10 cellular contexts compared by ENCODE assay signal in genomic region chr11:94734563-94735275, GRCh38. TPM values are rescaled to one million over a fixed set of nuclear protein-coding genes. Genes with fewer than 3 reads are reported as not detected.
DNase-seq lines count a peak whose midpoint lies in the region; ATAC-seq and TF ChIP-seq lines count a peak whose summit lies in the region.
"Had no signal": no experiment of that assay in that cellular context is flagged by ENCODE, and none has a peak within 500 bp of the region (broad histone marks: within the 10 kb centered on the region; RNA-seq: fewer than 3 reads in every experiment).

No MANE protein-coding gene starts in this region.

- no peaks in the 10 kb centered on the region for H3K79me1 ChIP-seq in mesendoderm (ENCODE audit: low read length)

- H3K18ac ChIP-seq in mesendoderm (ENCODE audit: low read length): peak overlapping the region; percentile 95

- no peak overlapping the region for H2BK15ac ChIP-seq in mesendoderm (replicated peaks; ENCODE audit: low read depth)

- H3K4ac ChIP-seq in mesendoderm (ENCODE audit: low read depth, low read length): peak overlapping the region; percentile 73

- peak overlapping the region; percentile 96 for H3K27ac ChIP-seq in mesendoderm (ENCODE audit: low read depth, low read length)
- H3K27ac ChIP-seq: vagina had no signal

- no peak overlapping the region for H4K5ac ChIP-seq in mesendoderm (ENCODE audit: low read length)

- H3K4me1 Mint-ChIP-seq in WTC11: peaks cover 61% of the 10 kb centered on the region
- no peaks in the 10 kb centered on the region for H3K4me1 Mint-ChIP-seq in effector memory CD8-positive, alpha-beta T cell (ENCODE audit: low read depth in 2 of 2)
- H3K4me1 Mint-ChIP-seq: activated CD8-positive, alpha-beta memory T cell treated with anti-CD3 and anti-CD28 coated beads, Interleukin-2, amount 10 ng/mL, durations not matched to agents 7 days and 5 days had no signal

- peak overlapping the region; percentile 83 for H2BK120ac ChIP-seq in mesendoderm (ENCODE audit: low read depth, low read length)

- peaks cover 35% of the 10 kb centered on the region for H3K4me1 ChIP-seq in mesendoderm (ENCODE audit: control insufficient read depth, low read depth, low read length)

- H3K56ac ChIP-seq in mesendoderm (ENCODE audit: low read length): peak overlapping the region; percentile 73

- no peaks in the 10 kb centered on the region for H3K36me3 Mint-ChIP-seq in WTC11
- H3K36me3 Mint-ChIP-seq in effector memory CD8-positive, alpha-beta T cell (ENCODE audit: insufficient read depth): no peaks in the 10 kb centered on the region
- H3K36me3 Mint-ChIP-seq: activated CD8-positive, alpha-beta memory T cell treated with anti-CD3 and anti-CD28 coated beads, Interleukin-2, amount 10 ng/mL, durations not matched to agents 7 days and 5 days had no signal

- no peak overlapping the region for H3K23ac ChIP-seq in mesendoderm (ENCODE audit: low read length)

- no peaks in the 10 kb centered on the region for H3K27me3 ChIP-seq in mesendoderm (ENCODE audit: insufficient read depth, low read length, poor library complexity)
- H3K27me3 ChIP-seq: right atrium auricular region, vagina had no signal

- H3K4me3 ChIP-seq in mesendoderm (ENCODE audit: low read length): no peak overlapping the region
- H3K4me3 ChIP-seq: right atrium auricular region, vagina had no signal

- H4K8ac ChIP-seq in mesendoderm (ENCODE audit: low read depth, low read length): no peak overlapping the region

- H3K79me2 ChIP-seq in mesendoderm (ENCODE audit: control insufficient read depth, insufficient read depth, low read length): no peaks in the 10 kb centered on the region

- DNase-seq in Kasumi-1 (lab: John Stamatoyannopoulos, UW) (peak; percentile 27 to 37), WTC11 (ENCODE audit: low spot score) (peak; percentile 28), mesendoderm (peak; percentile 99)
- no peak for DNase-seq in effector memory CD8-positive, alpha-beta T cell
- no peak for DNase-seq in effector CD8-positive, alpha-beta T cell (lab: John Stamatoyannopoulos, UW)
- DNase-seq: activated CD8-positive, alpha-beta memory T cell treated with anti-CD3 and anti-CD28 coated beads, Interleukin-2, amount 10 ng/mL, durations not matched to agents 7 days and 5 days had no signal

- no peak for TF ChIP-seq CTCF in WTC11 (IDR thresholded peaks at IDR 0.05)

- peak overlapping the region; percentile 35 for H3K9ac ChIP-seq in mesendoderm (ENCODE audit: low read length)

- peak overlapping the region; percentile 78 for H2BK5ac ChIP-seq in mesendoderm (ENCODE audit: low read length)

- peaks cover 8% of the 10 kb centered on the region; the same call in 1 of the 2 replicates for H3K27me3 Mint-ChIP-seq in WTC11 (ENCODE audit: low read depth)
- H3K27me3 Mint-ChIP-seq in effector memory CD8-positive, alpha-beta T cell: peaks cover 15 to 41% of the 10 kb centered on the region in 2 donors

- peak; percentile 60 for ATAC-seq in GM18907 (IDR thresholded peaks at IDR 0.05; ENCODE audit: unreplicated experiment)
- ATAC-seq in WTC11: peak; percentile 86
- ATAC-seq in effector memory CD8-positive, alpha-beta T cell (replicated peaks): no peak
- ATAC-seq in GM18873 (IDR thresholded peaks at IDR 0.05; ENCODE audit: low FRiP score, unreplicated experiment): no peak
- ATAC-seq: activated CD8-positive, alpha-beta memory T cell treated with anti-CD3 and anti-CD28 coated beads, Interleukin-2, amount 10 ng/mL, durations not matched to agents 7 days and 5 days had no signal

- peak overlapping the region; percentile 88 for H3K27ac Mint-ChIP-seq in WTC11
- no peak overlapping the region for H3K27ac Mint-ChIP-seq in effector memory CD8-positive, alpha-beta T cell
- H3K27ac Mint-ChIP-seq: activated CD8-positive, alpha-beta memory T cell treated with anti-CD3 and anti-CD28 coated beads, Interleukin-2, amount 10 ng/mL, durations not matched to agents 7 days and 5 days had no signal

- peak overlapping the region; percentile 15 for H2AK5ac ChIP-seq in mesendoderm (ENCODE audit: low read length)

- no peaks in the 10 kb centered on the region for H3K36me3 ChIP-seq in mesendoderm (ENCODE audit: control insufficient read depth, insufficient read depth, low read length)
- H3K36me3 ChIP-seq: right atrium auricular region, vagina had no signal

- POLR2A ChIA-PET in WTC11 (lab: Charles Lee): interaction anchor here (0.8 kb wide), 1 partner anchor 78 kb away, joined by 3 read pairs; no protein-coding TSS in a partner anchor

- peak overlapping the region; percentile 20; the same call in 1 of the 2 replicates for H3K4me3 Mint-ChIP-seq in WTC11
- no peak overlapping the region for H3K4me3 Mint-ChIP-seq in effector memory CD8-positive, alpha-beta T cell
- H3K4me3 Mint-ChIP-seq: activated CD8-positive, alpha-beta memory T cell treated with anti-CD3 and anti-CD28 coated beads, Interleukin-2, amount 10 ng/mL, durations not matched to agents 7 days and 5 days had no signal

- no peak overlapping the region for H3K4me2 ChIP-seq in mesendoderm (ENCODE audit: low read length)

- WGBS in mesendoderm (ENCODE audit: extremely low coverage, insufficient coverage, low lambda C conversion rate): no CpG with 5 or more reads among the region's 4 CpGs

- no peaks in the 10 kb centered on the region for H3K9me3 Mint-ChIP-seq in WTC11
- H3K9me3 Mint-ChIP-seq in effector memory CD8-positive, alpha-beta T cell: no peaks in the 10 kb centered on the region

- CTCF ChIA-PET in WTC11 (lab: Charles Lee): interaction anchor here (0.5 to 2.8 kb wide), 11 partner anchors 8 to 814 kb away, joined by 3 to 16 read pairs (median 3); partner anchors contain the start of gene AMOTL1

TF ChIP-seq in WTC11, 78 proteins besides CTCF, POLR2A, EP300 and RAD21 (continues in another document):
- TF ChIP-seq ZBTB43 (CRISPR knock-in tag; IDR thresholded peaks at IDR 0.05) (0 out of 2 replicates have a peak, but pooled peaks have one; percentile 69), PRRX2 (CRISPR knock-in tag; IDR thresholded peaks at IDR 0.05) (no peak), MYBL2 (CRISPR knock-in tag; IDR thresholded peaks at IDR 0.05) (0 out of 2 replicates have a peak, but pooled peaks have one; percentile 32), MAX (CRISPR knock-in tag; IDR thresholded peaks at IDR 0.05) (peak; percentile 11; the same call in 1 of the 2 replicates), ARID4B (CRISPR knock-in tag; IDR thresholded peaks at IDR 0.05; ENCODE audit: borderline replicate concordance) (no peak), FOXP1 (CRISPR knock-in tag; IDR thresholded peaks at IDR 0.05; ENCODE audit: borderline replicate concordance) (no peak), ZNF423 (CRISPR knock-in tag; IDR thresholded peaks at IDR 0.05) (peak; percentile 96), TEAD1 (CRISPR knock-in tag; IDR thresholded peaks at IDR 0.05) (peak; percentile 80; the same call in 1 of the 2 replicates)

RNA-seq across cellular contexts. Expression of gene AMOTL1, which starts 33.4 kb away (rescaled TPM):
- 23.4 to 39.8 TPM (median 26.4 TPM) in 3 replicates for total RNA-seq in WTC11 (2021)
- polyA plus RNA-seq in mesendoderm (2013, experiment 1 of 2): 37.8 TPM
- 36.9 TPM for polyA plus RNA-seq in mesendoderm (2013, experiment 2 of 2)

Comparison
In these comparisons a context has a peak if more than half of its experiments do, and no peak if none do; other contexts are left out.
1. ATAC-seq: peak in GM18907 (single experiment) and WTC11 (single experiment); none in effector memory CD8-positive, alpha-beta T cell (single experiment) and GM18873 (single experiment).
2. DNase-seq: peak in Kasumi-1 (2 of 2), WTC11 (single experiment) and mesendoderm (single experiment); none in effector memory CD8-positive, alpha-beta T cell (0 of 3) and effector CD8-positive, alpha-beta T cell (single experiment).